34 cellular contexts compared by ENCODE assay signal in the genomic region with DNA sequence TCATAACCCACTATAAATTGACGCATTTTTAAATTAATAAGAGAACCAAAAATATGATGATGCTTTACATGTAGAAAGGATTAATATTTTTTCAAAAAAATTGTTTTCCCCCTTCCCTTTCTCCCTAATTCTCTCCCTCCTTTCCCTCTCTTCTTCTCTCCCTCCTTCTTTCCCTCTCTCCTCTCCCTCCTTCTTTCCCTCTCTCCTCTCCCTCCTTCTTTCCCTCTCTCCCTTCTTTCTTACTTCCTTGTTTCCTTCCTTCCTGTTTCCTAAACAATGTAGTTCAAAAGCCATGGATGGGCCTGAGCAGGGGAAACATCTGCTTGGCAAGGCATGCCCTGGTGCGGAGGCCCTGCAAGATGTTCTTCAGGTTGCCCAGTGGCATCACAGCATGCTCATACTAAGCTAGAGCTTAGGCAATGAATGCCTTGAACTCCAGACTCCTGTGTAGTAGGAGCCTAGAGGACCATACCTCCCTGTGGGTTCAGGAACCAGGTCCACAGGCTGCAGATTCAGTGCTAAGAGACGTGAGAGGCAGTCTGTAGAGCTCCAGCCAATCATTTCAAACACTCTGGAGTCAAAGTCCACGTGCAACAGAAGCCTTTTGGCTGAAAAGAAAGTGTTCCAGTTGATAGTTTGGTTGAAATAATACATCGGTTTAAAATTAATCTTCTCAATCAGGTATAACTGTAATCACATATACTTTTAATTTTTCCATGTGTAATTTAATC.
"Had no signal": no experiment of that assay in that cellular context is flagged by ENCODE, and none has a peak within 500 bp of the region (broad histone marks: within the 10 kb centered on the region; RNA-seq: fewer than 3 reads in every experiment).

No MANE protein-coding gene starts in this region.

- H3K36me3 ChIP-seq: adrenal gland, ascending aorta, brain microvascular endothelial cell, breast epithelium, cardiac muscle cell had no signal

- FAIRE-seq: astrocyte, bronchial epithelial cell had no signal

- DNase-seq: activated effector memory CD4-positive, alpha-beta T cell treated with anti-CD3 and anti-CD28 coated beads, Interleukin-2, amount 50 U/mL, for 16 hours; activated effector memory CD4-positive, alpha-beta T cell treated with Interleukin-2 at 50 U/mL for 16 hours; activated gamma-delta T cell; activated gamma-delta T cell treated with Interleukin-2 at 50 U/mL for 16 hours; activated naive CD4-positive, alpha-beta T cell; activated naive CD4-positive, alpha-beta T cell treated with anti-CD3 and anti-CD28 coated beads for 36 hours; activated naive CD4-positive, alpha-beta T cell treated with anti-CD3 and anti-CD28 coated beads, Interleukin-2, amount 10 ng/mL, durations not matched to agents 7 days and 5 days; activated naive CD4-positive, alpha-beta T cell treated with anti-CD3 and anti-CD28 coated beads, Interleukin-2, amount 50 U/mL, for 16 hours; activated naive CD4-positive, alpha-beta T cell treated with Interleukin-2 at 50 U/mL for 16 hours; activated naive CD8-positive, alpha-beta T cell treated with anti-CD3 and anti-CD28 coated beads for 36 hours; activated naive CD8-positive, alpha-beta T cell treated with anti-CD3 and anti-CD28 coated beads, Interleukin-2, amount 10 ng/mL, durations not matched to agents 7 days and 5 days; activated naive CD8-positive, alpha-beta T cell treated with anti-CD3 and anti-CD28 coated beads, Interleukin-2, amount 50 U/mL, for 24 hours; activated T-cell treated with anti-CD3 and anti-CD28 coated beads, Interleukin-2, amount 50 U/mL, for 1 hour; activated T-cell treated with anti-CD3 and anti-CD28 coated beads, Interleukin-2, amount 50 U/mL, for 24 hours; activated T-cell treated with anti-CD3 and anti-CD28 coated beads, Interleukin-2, amount 50 U/mL, for 4 hours; activated T-cell treated with anti-CD3 and anti-CD28 coated beads, Interleukin-2, amount 50 U/mL, for 48 hours; activated T-cell treated with anti-CD3 and anti-CD28 coated beads, Interleukin-2, amount 50 U/mL, for 72 hours; adrenal gland; amniotic stem cell; amygdala; anterior cingulate cortex; aorta; body of pancreas; brain microvascular endothelial cell; caudate nucleus; central memory CD4-positive, alpha-beta T cell; cerebellar nuclear complex had no signal

- H3K4me1 ChIP-seq: adrenal gland, ascending aorta, body of pancreas, breast epithelium had no signal

- H3K9me3 ChIP-seq: body of pancreas had no signal

- H3K27ac ChIP-seq: adrenal gland, ascending aorta, body of pancreas, brain microvascular endothelial cell, breast epithelium, cardiac muscle cell had no signal

- H3K27me3 ChIP-seq: adrenal gland, ascending aorta, body of pancreas, brain microvascular endothelial cell, breast epithelium, cardiac muscle cell had no signal

- ATAC-seq: activated naive CD4-positive, alpha-beta T cell treated with anti-CD3 and anti-CD28 coated beads, Interleukin-2, amount 50 U/mL, for 72 hours; activated naive CD8-positive, alpha-beta T cell treated with anti-CD3 and anti-CD28 coated beads, Interleukin-2, amount 50 U/mL, for 24 hours; activated T-cell treated with anti-CD3 and anti-CD28 coated beads, Interleukin-2, amount 50 U/mL, for 4 hours; activated T-cell treated with anti-CD3 and anti-CD28 coated beads, Interleukin-2, amount 50 U/mL, for 72 hours; activated T-helper 17 cell treated with anti-CD3 and anti-CD28 coated beads, Interleukin-2, amount 50 U/mL, for 72 hours; body of pancreas had no signal

- H3K4me3 ChIP-seq: adrenal gland, ascending aorta, body of pancreas, breast epithelium, cardiac muscle cell had no signal
